ENCODE assay signal across 15 cellular contexts in genomic region chr17:61393550-61393903, GRCh38. TPM values are rescaled to one million over a fixed set of nuclear protein-coding genes. Genes with fewer than 3 reads are reported as not detected.
DNase-seq lines count a peak whose midpoint lies in the region; ATAC-seq, FAIRE-seq and TF ChIP-seq lines count a peak whose summit lies in the region.
"Had no signal": no experiment of that assay in that cellular context is flagged by ENCODE, and none has a peak within 500 bp of the region (broad histone marks: within the 10 kb centered on the region; RNA-seq: fewer than 3 reads in every experiment).

No MANE protein-coding gene starts in this region.

- TF ChIP-seq CTCF in A549 (IDR thresholded peaks at IDR 0.05): peak; percentile 32; the same call in 2 of the 3 replicates
- TF ChIP-seq CTCF in GM12872 (IDR thresholded peaks at IDR 0.05; ENCODE audit: insufficient read depth, low read depth, low read length): peak; percentile 59
- TF ChIP-seq CTCF in foreskin fibroblast (IDR thresholded peaks at IDR 0.05; ENCODE audit: low read depth, low read length): peak; percentile 32

- no peaks in the 10 kb centered on the region for H3K9me3 ChIP-seq in A549

- TF ChIP-seq RAD21 in A549 (conservative IDR thresholded peaks at IDR 0.05 in 1 of 2, IDR thresholded peaks at IDR 0.05 in 1 of 2): 0 out of 5 replicates have a peak, but pooled peaks of 1 of the 2 experiments have one; percentile 16

- TF ChIP-seq POLR2A in A549 (IDR thresholded peaks at IDR 0.05; ENCODE audit: low read length): no peak

- no peak overlapping the region for H3K27ac ChIP-seq in A549

- no peak for FAIRE-seq in A549 (lab: Jason Lieb, UNC)
- FAIRE-seq: endometrium had no signal

- POLR2A ChIA-PET in A549 (lab: Yijun Ruan, JAX): interaction anchor here (0.6 kb wide), 1 partner anchor 158 kb away, joined by 4 read pairs; no protein-coding TSS in a partner anchor

- H3K4me3 ChIP-seq in A549 (no peak overlapping the region), foreskin fibroblast (ENCODE audit: low read depth in 1 of 2, low read length in 2 of 2) (no peak overlapping the region)

- H3K4me1 ChIP-seq in A549: peaks cover 9% of the 10 kb centered on the region; the same call in 2 of the 3 replicates

- CTCF ChIA-PET in A549 (lab: Yijun Ruan, JAX): interaction anchor here (0.6 to 3.0 kb wide), 12 partner anchors 11 to 673 kb away, joined by 3 to 21 read pairs (median 6); no protein-coding TSS in a partner anchor

- DNase-seq in A549 (ENCODE audit: low read depth in 1 of 2, low spot score in 1 of 2) (peak in 1 of 2 experiments; percentile 51), RPMI8226 (peak; percentile 41), foreskin fibroblast (peak in 1 of 2 donors; percentile 50), left lobe of liver (ENCODE audit: low spot score) (no peak), AML-193 (lab: John Stamatoyannopoulos, UW) (no peak), NCI-H2227 treated with DMSO at 0.1 percent for 48 hours (lab: John Stamatoyannopoulos, UW) (no peak)
- DNase-seq: activated effector memory CD4-positive, alpha-beta T cell treated with Interleukin-2 at 50 U/mL for 16 hours; DMS153; midbrain; MV-4-11; T-helper 1 cell had no signal

- H3K4me2 ChIP-seq in A549: no peak overlapping the region

- ATAC-seq in A549 (peak; percentile 17 to 30; a peak in 4 of 6 replicates), left lobe of liver (no peak), GM18858 (IDR thresholded peaks at IDR 0.05; ENCODE audit: unreplicated experiment) (no peak)

- TF ChIP-seq EP300 in A549 (IDR thresholded peaks at IDR 0.05): no peak

- WGBS in A549 (ENCODE audit: missing lambda C conversion rate): 78% methylated on average over 3 of the region's 3 CpGs

TF ChIP-seq in A549, 52 proteins besides CTCF, POLR2A, EP300 and RAD21:
- TF ChIP-seq SMC3 (IDR thresholded peaks at IDR 0.05) (peak; percentile 21; the same call in 1 of the 3 replicates), EHMT2 (IDR thresholded peaks at IDR 0.05; ENCODE audit: low read depth) (no peak)

RNA-seq across cellular contexts. Expression of gene TBX2, which starts 6.1 kb away (rescaled TPM):
- polyA plus RNA-seq in A549 (2011; rRNA removed) (0.69 and 0.71 TPM in 2 replicates), A549 (2017; fragmentation: RNase III; extraction: RNeasy Plus Mini Kit Qiagen cat#74134 plus additional on column Dnase treatment) (2.0 to 2.3 TPM (median 2.2 TPM) in 3 replicates)
- polyA plus RNA-seq in A549 (2012; cell fraction: cytosol; rRNA removed): 2.7 and 3.9 TPM in 2 replicates
- 5.4 and 6.5 TPM in 2 replicates for polyA plus RNA-seq in A549 (2012; cell fraction: nucleus; rRNA removed)
- 1.7 and 1.8 TPM in 2 replicates for polyA minus RNA-seq in A549 (2011; rRNA and poly(A)+ RNA removed)
- total RNA-seq in left lobe of liver: 7.4 TPM

RNA-seq across cellular contexts. Expression of gene TBX4, which starts 58.7 kb away (rescaled TPM):
- 0.18 and 0.33 TPM in 2 replicates for polyA plus RNA-seq in A549 (2011; rRNA removed)
- 0.07 and 0.08 TPM in 2 replicates for polyA plus RNA-seq in A549 (2012; cell fraction: cytosol; rRNA removed)
- 0.11 and 0.28 TPM in 2 replicates for polyA plus RNA-seq in A549 (2012; cell fraction: nucleus; rRNA removed)
- polyA plus RNA-seq in A549 (2017; fragmentation: RNase III; extraction: RNeasy Plus Mini Kit Qiagen cat#74134 plus additional on column Dnase treatment): 0.14 to 0.25 TPM (median 0.17 TPM) in 3 replicates
- 0.17 TPM in 1 of 2 replicates, not detected in the other for polyA minus RNA-seq in A549 (2011; rRNA and poly(A)+ RNA removed)
- total RNA-seq in left lobe of liver: not detected
- total RNA-seq: temporal lobe had no signal

Comparison
In these comparisons a context has a peak if more than half of its experiments do, and no peak if none do; other contexts are left out.
1. ATAC-seq: peak in A549 (2 of 2); none in left lobe of liver (single experiment) and GM18858 (single experiment).
2. Peak in every context shown above with its lines, with median percentiles within 50 percentile points of each other: CTCF ChIP-seq.